In the genomic region with DNA sequence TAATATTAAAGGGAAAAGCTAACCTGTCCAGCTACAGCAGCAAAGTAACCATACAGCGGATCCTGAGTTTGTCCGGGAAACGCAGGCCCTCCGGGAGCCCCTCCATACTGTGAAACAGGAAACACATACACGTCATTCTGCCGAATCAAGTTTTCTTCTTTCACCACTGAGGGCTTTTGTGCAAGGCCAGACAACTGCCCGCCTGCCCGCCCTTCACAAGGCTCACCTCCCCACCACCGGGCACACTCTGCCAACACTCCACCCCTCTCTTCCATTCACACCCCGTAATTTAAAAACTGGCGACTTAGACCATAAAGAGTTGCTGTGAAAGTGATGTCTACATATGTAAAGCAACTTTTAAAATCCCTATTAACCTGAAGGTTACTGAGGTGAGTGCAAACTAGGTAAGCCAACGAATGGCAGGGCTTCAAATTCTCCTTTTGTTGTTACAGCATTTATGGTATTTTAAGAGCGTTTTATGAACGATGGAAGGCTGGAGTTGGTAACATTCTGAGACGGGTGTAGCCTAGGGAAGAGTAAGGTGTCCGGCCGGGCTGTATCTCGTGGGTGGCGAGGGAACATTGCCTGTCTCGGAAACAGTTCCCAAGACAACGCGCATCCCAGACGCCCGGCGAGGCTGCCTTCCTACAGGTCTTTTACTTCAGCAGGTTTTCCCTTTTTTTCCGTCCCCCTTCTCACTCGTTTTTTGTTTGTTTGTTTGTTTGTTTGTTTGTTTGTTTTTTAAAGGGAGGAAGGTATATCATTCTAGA, we compare ENCODE assay signal across 8 cellular contexts. TPM values are rescaled to one million over a fixed set of nuclear protein-coding genes. Genes with fewer than 3 reads are reported as not detected.
DNase-seq lines count a peak whose midpoint lies in the region; ATAC-seq and TF ChIP-seq lines count a peak whose summit lies in the region.

No MANE protein-coding gene starts in this region.

- no peak for TF ChIP-seq CTCF in C4-2B (conservative IDR thresholded peaks at IDR 0.05)
- TF ChIP-seq CTCF in nephron (IDR thresholded peaks at IDR 0.05; ENCODE audit: unreplicated experiment in 3 of 3) = no peak
- TF ChIP-seq CTCF in upper lobe of right lung (IDR thresholded peaks at IDR 0.05) = no peak

- intact Hi-C loops in upper lobe of right lung (cut with DNase I) = no loop called here

- H3K36me3 Mint-ChIP-seq in activated T-helper 17 cell treated with anti-CD3 and anti-CD28 coated beads, Interleukin-2, amount 50 U/mL, for 72 hours (ENCODE audit: low read depth) = peaks cover 47% of the 10 kb centered on the region
- peaks cover 20% of the 10 kb centered on the region for H3K36me3 Mint-ChIP-seq in nephron (ENCODE audit: low read depth)

- H3K27me3 Mint-ChIP-seq in activated T-helper 17 cell treated with anti-CD3 and anti-CD28 coated beads, Interleukin-2, amount 50 U/mL, for 72 hours = no peaks in the 10 kb centered on the region
- no peaks in the 10 kb centered on the region for H3K27me3 Mint-ChIP-seq in nephron (ENCODE audit: low read depth)

- peak overlapping the region; percentile 80 for H3K27ac Mint-ChIP-seq in activated T-helper 17 cell treated with anti-CD3 and anti-CD28 coated beads, Interleukin-2, amount 50 U/mL, for 72 hours
- peak overlapping the region; percentile 60 to 86 (median 81) for H3K27ac Mint-ChIP-seq in nephron

- no peaks in the 10 kb centered on the region for H3K9me3 ChIP-seq in upper lobe of right lung

- H3K27me3 ChIP-seq in upper lobe of right lung = no peaks in the 10 kb centered on the region

- peaks cover 14% of the 10 kb centered on the region for H3K4me1 Mint-ChIP-seq in activated T-helper 17 cell treated with anti-CD3 and anti-CD28 coated beads, Interleukin-2, amount 50 U/mL, for 72 hours
- peaks cover 26% of the 10 kb centered on the region for H3K4me1 Mint-ChIP-seq in nephron

- H3K36me3 ChIP-seq in upper lobe of right lung = peaks cover 34% of the 10 kb centered on the region

- H3K4me3 ChIP-seq in upper lobe of right lung = peak overlapping the region; percentile 99

- peak overlapping the region; percentile 65 for H3K27ac ChIP-seq in C4-2B
- H3K27ac ChIP-seq in upper lobe of right lung = peak overlapping the region; percentile 97

- H3K4me3 Mint-ChIP-seq in activated T-helper 17 cell treated with anti-CD3 and anti-CD28 coated beads, Interleukin-2, amount 50 U/mL, for 72 hours = peak overlapping the region; percentile 85
- H3K4me3 Mint-ChIP-seq in nephron = peak overlapping the region; percentile 86 to 95 (median 91)

- peak; percentile 23 for ATAC-seq in GM19043 (IDR thresholded peaks at IDR 0.05; ENCODE audit: low read depth, unreplicated experiment)
- peak; percentile 34 for ATAC-seq in HG03196 (IDR thresholded peaks at IDR 0.05; ENCODE audit: unreplicated experiment)
- peak; percentile 23 for ATAC-seq in activated T-helper 17 cell treated with anti-CD3 and anti-CD28 coated beads, Interleukin-2, amount 50 U/mL, for 72 hours (replicated peaks)
- peak; percentile 62 for ATAC-seq in upper lobe of right lung

- DNase-seq in NOMO-1 treated with dmso at 0.1 percent for 144 hours (lab: John Stamatoyannopoulos, UW; ENCODE audit: unreplicated experiment) (peak; percentile 66), fibroblast of peridontal ligament (ENCODE audit: extremely low read depth) (peak; percentile 66), upper lobe of right lung (peak; percentile 81)

- peaks cover 6% of the 10 kb centered on the region for H3K4me1 ChIP-seq in upper lobe of right lung

- H3K9me3 Mint-ChIP-seq in activated T-helper 17 cell treated with anti-CD3 and anti-CD28 coated beads, Interleukin-2, amount 50 U/mL, for 72 hours = no peaks in the 10 kb centered on the region
- no peaks in the 10 kb centered on the region for H3K9me3 Mint-ChIP-seq in nephron

RNA-seq across cellular contexts. Expression of gene SRI, which starts 0.8 kb away (rescaled TPM):
- 100 to 1,000 TPM; 133 to 223 TPM for total RNA-seq in activated T-helper 17 cell treated with anti-CD3 and anti-CD28 coated beads, Interleukin-2, amount 50 U/mL, for 72 hours
- 115 TPM for total RNA-seq in upper lobe of right lung

Comparison
In these comparisons a context has a peak if more than half of its experiments do, and no peak if none do; other contexts are left out.
1. Peak in every context shown above with its lines: DNase-seq, ATAC-seq, H3K4me3 ChIP-seq and H3K27ac ChIP-seq.